Comparison of ENCODE assay signal across 8 cellular contexts in genomic region chr12:81128930-81129554, GRCh38. TPM values are rescaled to one million over a fixed set of nuclear protein-coding genes. Genes with fewer than 3 reads are reported as not detected.
DNase-seq lines count a peak whose midpoint lies in the region; ATAC-seq and TF ChIP-seq lines count a peak whose summit lies in the region.

No MANE protein-coding gene starts in this region.

- ATAC-seq in GM21528 (IDR thresholded peaks at IDR 0.05; ENCODE audit: low FRiP score, unreplicated experiment): peak; percentile 99
- peak; percentile 98 for ATAC-seq in HG03575 (IDR thresholded peaks at IDR 0.05; ENCODE audit: extremely low read depth, insufficient number of reproducible peaks, low FRiP score, unreplicated experiment)
- peak; percentile 98 to 100 (median 99) for ATAC-seq in right lobe of liver
- no peak for ATAC-seq in stimulated activated naive CD8-positive, alpha-beta T cell treated with anti-CD3 and anti-CD28 coated beads, Interleukin-15, Interleukin-2, amounts not matched to agents 100 U/mL and 50 U/mL, for 24 hours

- H3K4me3 Mint-ChIP-seq in chondrocyte (ENCODE audit: unreplicated experiment): no peak overlapping the region

- H3K9me3 Mint-ChIP-seq in chondrocyte (ENCODE audit: low read depth): peaks cover 7% of the 10 kb centered on the region

- no peak for TF ChIP-seq POLR2A in right lobe of liver (IDR thresholded peaks at IDR 0.05)

- H3K27ac Mint-ChIP-seq in chondrocyte (ENCODE audit: unreplicated experiment): no peak overlapping the region

- H3K4me3 ChIP-seq in right lobe of liver: no peak overlapping the region

- no peaks in the 10 kb centered on the region for H3K9me3 ChIP-seq in right lobe of liver

- peaks cover 0 to 2% (median 0%) of the 10 kb centered on the region in 4 donors for H3K36me3 ChIP-seq in right lobe of liver

- TF ChIP-seq CTCF in chondrocyte (IDR thresholded peaks at IDR 0.05) (peak; percentile 90), right lobe of liver (IDR thresholded peaks at IDR 0.05) (peak; percentile 78 to 86 (median 81))

- H3K4me1 ChIP-seq in right lobe of liver: peaks cover 0 to 11% (median 0%) of the 10 kb centered on the region in 4 donors

- H3K27me3 ChIP-seq in right lobe of liver: no peaks in the 10 kb centered on the region

- H3K27ac ChIP-seq in right lobe of liver: peak overlapping the region in 1 of 3 donors; percentile 2

- no peaks in the 10 kb centered on the region for H3K27me3 Mint-ChIP-seq in chondrocyte (ENCODE audit: low read depth)

- H3K4me1 Mint-ChIP-seq in chondrocyte (ENCODE audit: low read depth): no peaks in the 10 kb centered on the region

- intact Hi-C loops in right lobe of liver (cut with DNase I): no loop called here

- WGBS in right lobe of liver (ENCODE audit: insufficient coverage, low coverage, low lambda C conversion rate, missing lambda C conversion rate): 0% methylated on average over 2 of the region's 2 CpGs

- DNase-seq in EL (peak; percentile 43), NCI-H774 (lab: John Stamatoyannopoulos, UW) (peak; percentile 54), chondrocyte (ENCODE audit: low spot score) (no peak), right lobe of liver (peak in 1 of 3 donors; percentile 46)
- DNase-seq in stimulated activated CD4-positive, alpha-beta T cell treated with anti-CD3 and anti-CD28 coated beads, Interleukin-2, amount 100 ng/mL, for 48 hours: no peak
- no peak for DNase-seq in stimulated activated naive CD8-positive, alpha-beta T cell treated with anti-CD3 and anti-CD28 coated beads, Interleukin-15, Interleukin-2, amounts not matched to agents 100 U/mL and 50 U/mL, for 24 hours

- H3K36me3 Mint-ChIP-seq in chondrocyte (ENCODE audit: low read depth): peaks cover 3% of the 10 kb centered on the region

RNA-seq across cellular contexts. Expression of gene ACSS3, which starts 51.2 kb away (rescaled TPM):
- total RNA-seq in chondrocyte (1.9 to 5.6 TPM (median 2.2 TPM) in 3 replicates), right lobe of liver (100 to 1,000 TPM in 1 of 6 experiments, 10 to 100 TPM in 5; 39.7 to 112 (median 56.5) TPM)

Comparison
In these comparisons a context has a peak if more than half of its experiments do, and no peak if none do; other contexts are left out.
1. DNase-seq: peak in EL (single experiment) and NCI-H774 (single experiment); none in chondrocyte (single experiment), stimulated activated CD4-positive, alpha-beta T cell treated with anti-CD3 and anti-CD28 coated beads, Interleukin-2, amount 100 ng/mL, for 48 hours (0 of 2) and stimulated activated naive CD8-positive, alpha-beta T cell treated with anti-CD3 and anti-CD28 coated beads, Interleukin-15, Interleukin-2, amounts not matched to agents 100 U/mL and 50 U/mL, for 24 hours (single experiment).